8 cellular contexts compared by ENCODE assay signal in genomic region chr1:100037665-100038400, GRCh38.
DNase-seq lines count a peak whose midpoint lies in the region; ATAC-seq and TF ChIP-seq lines count a peak whose summit lies in the region.

No MANE protein-coding gene starts in this region.

- H3K9ac ChIP-seq in colonic mucosa (ENCODE audit: low read depth in 2 of 2, low read length in 2 of 2), result peak overlapping the region; percentile 93 to 96

- peak; percentile 81 for ATAC-seq in GM19043 (IDR thresholded peaks at IDR 0.05; ENCODE audit: low read depth, unreplicated experiment)
- peak; percentile 79 for ATAC-seq in HG03342 (IDR thresholded peaks at IDR 0.05; ENCODE audit: unreplicated experiment)

- DNase-seq in Ammon's horn (ENCODE audit: low spot score) (peak; percentile 95), NCI-H460 (ENCODE audit: extremely low read depth, low read depth) (peak; percentile 61), colonic mucosa (peak; percentile 88), left kidney (ENCODE audit: low read depth, low spot score) (peak; percentile 96)
- DNase-seq in activated CD4-positive, alpha-beta T cell treated with anti-CD3 and anti-CD28 coated beads for 4 hours, result peak; percentile 84 to 90
- DNase-seq in stimulated activated CD4-positive, alpha-beta T cell treated with anti-CD3 and anti-CD28 coated beads, Interleukin-1b, Interleukin-23, amount 100 ng/mL, for 48 hours, result peak; percentile 89

- intact Hi-C loops in colonic mucosa (cut with DNase I), result loop anchor here (10.0 kb wide), 3 partner anchors 73 to 417 kb away; partner anchors contain the start of gene SLC35A3

- H3K27ac ChIP-seq in colonic mucosa, result peak overlapping the region; percentile 98

- TF ChIP-seq CTCF in colonic mucosa (IDR thresholded peaks at IDR 0.05), result no peak

- H3K4me3 ChIP-seq in colonic mucosa, result peak overlapping the region; percentile 73

- no peaks in the 10 kb centered on the region for H3K27me3 ChIP-seq in colonic mucosa

- H3K4me1 ChIP-seq in colonic mucosa, result peaks cover 12% of the 10 kb centered on the region

- no peaks in the 10 kb centered on the region for H3K36me3 ChIP-seq in colonic mucosa

- no peaks in the 10 kb centered on the region for H3K9me3 ChIP-seq in colonic mucosa

Comparison
In these comparisons a context has a peak if more than half of its experiments do, and no peak if none do; other contexts are left out.
1. Peak in every context shown above with its lines: DNase-seq, ATAC-seq, H3K4me3 ChIP-seq and H3K27ac ChIP-seq.